8 cellular contexts compared by ENCODE assay signal in genomic region chr2:61470965-61471904, GRCh38. TPM values are rescaled to one million over a fixed set of nuclear protein-coding genes. Genes with fewer than 3 reads are reported as not detected.
DNase-seq lines count a peak whose midpoint lies in the region; ATAC-seq and TF ChIP-seq lines count a peak whose summit lies in the region.

TSS of gene USP34 (minus strand) at chr2:61471087. CDS start at chr2:61470692, 395 bp downstream.

- peak; percentile 88 for DNase-seq in DMS79 treated with DMSO at 0.1 percent for 48 hours (lab: John Stamatoyannopoulos, UW)
- DNase-seq in GM23248 = peak; percentile 98
- DNase-seq in LNCaP clone FGC (ENCODE audit: low read depth) = peak; percentile 67
- DNase-seq in RWPE1 (ENCODE audit: low spot score) = peak; percentile 90
- DNase-seq in fibroblast of lung (ENCODE audit: low read depth in 2 of 2) = peak; percentile 95
- peak; percentile 77 to 93 (median 88) for DNase-seq in naive thymus-derived CD4-positive, alpha-beta T cell

- H3K4me3 Mint-ChIP-seq in activated T-helper 17 cell treated with anti-CD3 and anti-CD28 coated beads, Interleukin-2, amount 50 U/mL, for 72 hours = peak within 1 kb of the TSS; percentile 96
- H3K4me3 Mint-ChIP-seq in naive thymus-derived CD4-positive, alpha-beta T cell = peak within 1 kb of the TSS; percentile 85 to 99 (median 96)
- H3K4me3 Mint-ChIP-seq in stimulated activated memory B cell treated with anti-CD40 and anti-IgM and Interleukin-4, amounts not matched to agents 10 μg/mL and 1 μg/mL and 100 μg/mL, for 72 hours = peak within 1 kb of the TSS; percentile 97

- TF ChIP-seq CTCF in LNCaP clone FGC (IDR thresholded peaks at IDR 0.05; ENCODE audit: control insufficient read depth, extremely low read depth, insufficient read depth) (no peak), RWPE1 (conservative IDR thresholded peaks at IDR 0.05; ENCODE audit: low read depth) (no peak), fibroblast of lung (conservative IDR thresholded peaks at IDR 0.05 in 1 of 2, IDR thresholded peaks at IDR 0.05 in 1 of 2; ENCODE audit: low read depth in 1 of 2, low read length in 2 of 2) (no peak)

- intact Hi-C loops in naive thymus-derived CD4-positive, alpha-beta T cell (cut with micrococcal nuclease) = loop anchor here (1.0 to 10.0 kb wide), 19 partner anchors 14 to 1236 kb away; partner anchors contain the start of genes CCT4 (in 2 of the 2), FAM161A (in 2 of the 2), PAPOLG (in 2 of the 2) and PEX13 (in 2 of the 2)

- no peaks in the 10 kb centered on the region for H3K36me3 ChIP-seq in GM23248 (ENCODE audit: low read depth)
- no peaks in the 10 kb centered on the region for H3K36me3 ChIP-seq in fibroblast of lung (ENCODE audit: control insufficient read depth, insufficient read depth, low read length)
- H3K36me3 ChIP-seq in naive thymus-derived CD4-positive, alpha-beta T cell (ENCODE audit: control insufficient read depth in 2 of 3, insufficient read depth in 3 of 3, low read length in 3 of 3) = peaks cover 0 to 7% (median 0%) of the 10 kb centered on the region in 3 experiments

- H3K79me2 ChIP-seq in GM23248 (ENCODE audit: insufficient read depth) = peaks cover 80% of the 10 kb centered on the region
- peaks cover 52% of the 10 kb centered on the region for H3K79me2 ChIP-seq in fibroblast of lung (ENCODE audit: control insufficient read depth, insufficient read depth, low read length)

- no peaks in the 10 kb centered on the region for H3K27me3 ChIP-seq in GM23248 (replicated peaks; ENCODE audit: insufficient read depth)
- H3K27me3 ChIP-seq in fibroblast of lung (ENCODE audit: control insufficient read depth, insufficient read depth, low read length) = no peaks in the 10 kb centered on the region
- no peaks in the 10 kb centered on the region for H3K27me3 ChIP-seq in naive thymus-derived CD4-positive, alpha-beta T cell (ENCODE audit: control insufficient read depth in 2 of 2, insufficient read depth in 2 of 2, low read length in 2 of 2)

- peaks cover 13% of the 10 kb centered on the region for H3K4me1 Mint-ChIP-seq in activated T-helper 17 cell treated with anti-CD3 and anti-CD28 coated beads, Interleukin-2, amount 50 U/mL, for 72 hours
- H3K4me1 Mint-ChIP-seq in naive thymus-derived CD4-positive, alpha-beta T cell = peaks cover 11 to 45% (median 33%) of the 10 kb centered on the region in 7 donors
- peaks cover 21% of the 10 kb centered on the region for H3K4me1 Mint-ChIP-seq in stimulated activated memory B cell treated with anti-CD40 and anti-IgM and Interleukin-4, amounts not matched to agents 10 μg/mL and 1 μg/mL and 100 μg/mL, for 72 hours

- H3F3A ChIP-seq in GM23248 (ENCODE audit: insufficient read depth) = peaks cover 41% of the 10 kb centered on the region

- H3K27ac ChIP-seq in GM23248 (peak within 1 kb of the TSS; percentile 96), RWPE1 (peak within 1 kb of the TSS; percentile 96), fibroblast of lung (ENCODE audit: insufficient read depth, low read length) (peak within 1 kb of the TSS; percentile 96)
- H3K27ac ChIP-seq in naive thymus-derived CD4-positive, alpha-beta T cell (ENCODE audit: low read depth, low read length) = peak within 1 kb of the TSS; percentile 98

- H3K4me2 ChIP-seq in GM23248 (ENCODE audit: unreplicated experiment) = peak within 1 kb of the TSS; percentile 97
- peak within 1 kb of the TSS; percentile 76 for H3K4me2 ChIP-seq in fibroblast of lung (ENCODE audit: extremely low read depth, insufficient read depth, low read length)

- H4K20me1 ChIP-seq in GM23248 (ENCODE audit: insufficient read depth) (no peaks in the 10 kb centered on the region), fibroblast of lung (ENCODE audit: control insufficient read depth, extremely low read depth, insufficient read depth, low read length) (no peaks in the 10 kb centered on the region)

- ATAC-seq in activated T-helper 17 cell treated with anti-CD3 and anti-CD28 coated beads, Interleukin-2, amount 50 U/mL, for 72 hours (replicated peaks) = peak; percentile 84
- ATAC-seq in naive thymus-derived CD4-positive, alpha-beta T cell = peak; percentile 91
- peak; percentile 94 for ATAC-seq in stimulated activated memory B cell treated with anti-CD40 and anti-IgM and Interleukin-4, amounts not matched to agents 10 μg/mL and 1 μg/mL and 100 μg/mL, for 72 hours

- 1% methylated on average over 47 to 77 of the region's 91 CpGs for WGBS in GM23248 (ENCODE audit: low coverage in 1 of 2, low lambda C conversion rate in 2 of 2, missing lambda C conversion rate in 2 of 2), 2 experiments

- CTCF ChIA-PET in RWPE1 (lab: Yijun Ruan, JAX) = no interaction called here
- CTCF ChIA-PET in naive thymus-derived CD4-positive, alpha-beta T cell (lab: Charles Lee) = no interaction called here

- peak within 1 kb of the TSS; percentile 96 for H3K27ac Mint-ChIP-seq in activated T-helper 17 cell treated with anti-CD3 and anti-CD28 coated beads, Interleukin-2, amount 50 U/mL, for 72 hours
- H3K27ac Mint-ChIP-seq in naive thymus-derived CD4-positive, alpha-beta T cell = peak within 1 kb of the TSS; percentile 96 to 99 (median 97)
- peak within 1 kb of the TSS; percentile 100 for H3K27ac Mint-ChIP-seq in stimulated activated memory B cell treated with anti-CD40 and anti-IgM and Interleukin-4, amounts not matched to agents 10 μg/mL and 1 μg/mL and 100 μg/mL, for 72 hours

- H3K36me3 Mint-ChIP-seq in activated T-helper 17 cell treated with anti-CD3 and anti-CD28 coated beads, Interleukin-2, amount 50 U/mL, for 72 hours (ENCODE audit: low read depth) = peaks cover 42% of the 10 kb centered on the region
- H3K36me3 Mint-ChIP-seq in naive thymus-derived CD4-positive, alpha-beta T cell = peaks cover 0 to 10% (median 3%) of the 10 kb centered on the region in 5 donors
- H3K36me3 Mint-ChIP-seq in stimulated activated memory B cell treated with anti-CD40 and anti-IgM and Interleukin-4, amounts not matched to agents 10 μg/mL and 1 μg/mL and 100 μg/mL, for 72 hours = peaks cover 3% of the 10 kb centered on the region

- in situ Hi-C loops in GM23248 (cut with MboI) = no loop called here

- H3K9ac ChIP-seq in GM23248 (peak within 1 kb of the TSS; percentile 99), fibroblast of lung (ENCODE audit: insufficient read depth, low read length) (peak within 1 kb of the TSS; percentile 99)

- H3K4me1 ChIP-seq in GM23248 (ENCODE audit: insufficient read depth) (peaks cover 16% of the 10 kb centered on the region), fibroblast of lung (ENCODE audit: control insufficient read depth, extremely low read depth, insufficient read depth, low read length) (no peaks in the 10 kb centered on the region)
- H3K4me1 ChIP-seq in naive thymus-derived CD4-positive, alpha-beta T cell (ENCODE audit: control insufficient read depth in 2 of 2, insufficient read depth in 2 of 2, low read length in 2 of 2) = peaks cover 14 to 27% of the 10 kb centered on the region in 2 donors

- no peaks in the 10 kb centered on the region for H3K9me2 ChIP-seq in GM23248 (ENCODE audit: insufficient read depth)

- no peaks in the 10 kb centered on the region for H3K27me3 Mint-ChIP-seq in activated T-helper 17 cell treated with anti-CD3 and anti-CD28 coated beads, Interleukin-2, amount 50 U/mL, for 72 hours
- no peaks in the 10 kb centered on the region for H3K27me3 Mint-ChIP-seq in naive thymus-derived CD4-positive, alpha-beta T cell
- no peaks in the 10 kb centered on the region for H3K27me3 Mint-ChIP-seq in stimulated activated memory B cell treated with anti-CD40 and anti-IgM and Interleukin-4, amounts not matched to agents 10 μg/mL and 1 μg/mL and 100 μg/mL, for 72 hours

- H3K9me3 ChIP-seq in GM23248 (ENCODE audit: low read depth) = no peaks in the 10 kb centered on the region
- H3K9me3 ChIP-seq in fibroblast of lung (ENCODE audit: control insufficient read depth, insufficient read depth, low read depth, low read length) = no peaks in the 10 kb centered on the region
- no peaks in the 10 kb centered on the region for H3K9me3 ChIP-seq in naive thymus-derived CD4-positive, alpha-beta T cell (ENCODE audit: control insufficient read depth in 2 of 3, low read length in 3 of 3)

- H3K9me3 Mint-ChIP-seq in activated T-helper 17 cell treated with anti-CD3 and anti-CD28 coated beads, Interleukin-2, amount 50 U/mL, for 72 hours = no peaks in the 10 kb centered on the region
- no peaks in the 10 kb centered on the region for H3K9me3 Mint-ChIP-seq in naive thymus-derived CD4-positive, alpha-beta T cell
- H3K9me3 Mint-ChIP-seq in stimulated activated memory B cell treated with anti-CD40 and anti-IgM and Interleukin-4, amounts not matched to agents 10 μg/mL and 1 μg/mL and 100 μg/mL, for 72 hours = no peaks in the 10 kb centered on the region

- H3K4me3 ChIP-seq in GM23248 = peak within 1 kb of the TSS; percentile 95
- peak within 1 kb of the TSS; percentile 66 for H3K4me3 ChIP-seq in LNCaP clone FGC (ENCODE audit: low read depth, low read length)
- H3K4me3 ChIP-seq in fibroblast of lung (replicated peaks in 1 of 4; ENCODE audit: control extremely low read depth in 1 of 4, insufficient read depth in 1 of 4, low read depth in 3 of 4, low read length in 4 of 4) = peak within 1 kb of the TSS; percentile 72 to 98 (median 92)
- peak within 1 kb of the TSS; percentile 97 for H3K4me3 ChIP-seq in naive thymus-derived CD4-positive, alpha-beta T cell (ENCODE audit: low read length)

- peak within 1 kb of the TSS; percentile 89 for H2AFZ ChIP-seq in GM23248
- H2AFZ ChIP-seq in fibroblast of lung (ENCODE audit: low read length) = peak within 1 kb of the TSS; percentile 66

- POLR2A ChIA-PET in RWPE1 (lab: Yijun Ruan, JAX; ENCODE audit: low non-redundant PET) = no interaction called here
- POLR2A ChIA-PET in naive thymus-derived CD4-positive, alpha-beta T cell (lab: Charles Lee) = interaction anchor here (1.0 to 2.4 kb wide), 7 partner anchors 22 to 293 kb away, joined by 3 to 13 read pairs (median 5); partner anchors contain the start of gene XPO1

RNA-seq across cellular contexts. Expression of gene USP34, which starts in this region (rescaled TPM):
- total RNA-seq in GM23248 (2014; rRNA removed; shearing (Covaris generic)) = 77.6 and 90.5 TPM in 2 replicates
- polyA plus RNA-seq in GM23248 (2016; fragmentation: Nextera tagmentation; extraction: Ambion mirVana) (27.1 and 34.5 TPM in 2 replicates), fibroblast of lung (48.4 and 52.4 TPM in 2 replicates)
- 100 to 1,000 TPM in 1 of 2 donors, 10 to 100 TPM in 1; 98.5 to 121 TPM for total RNA-seq in activated T-helper 17 cell treated with anti-CD3 and anti-CD28 coated beads, Interleukin-2, amount 50 U/mL, for 72 hours
- 113 and 129 TPM in 2 replicates for total RNA-seq in fibroblast of lung
- 37.5 and 42.6 TPM in 2 replicates for polyA plus RNA-seq in fibroblast of lung (2012)
- polyA minus RNA-seq in fibroblast of lung (ENCODE audit: low replicate concordance) = 57.1 and 94.3 TPM in 2 replicates
- 100 to 1,000 TPM; 109 to 186 (median 165) TPM for total RNA-seq in naive thymus-derived CD4-positive, alpha-beta T cell
- polyA plus RNA-seq in naive thymus-derived CD4-positive, alpha-beta T cell = 10 to 100 TPM; 15.3 to 20.4 TPM

Comparison
In these comparisons a context has a peak if more than half of its experiments do, and no peak if none do; other contexts are left out.
1. Peak in every context shown above with its lines: DNase-seq, ATAC-seq, H3K4me3 ChIP-seq and H3K27ac ChIP-seq.